In the genomic region with DNA sequence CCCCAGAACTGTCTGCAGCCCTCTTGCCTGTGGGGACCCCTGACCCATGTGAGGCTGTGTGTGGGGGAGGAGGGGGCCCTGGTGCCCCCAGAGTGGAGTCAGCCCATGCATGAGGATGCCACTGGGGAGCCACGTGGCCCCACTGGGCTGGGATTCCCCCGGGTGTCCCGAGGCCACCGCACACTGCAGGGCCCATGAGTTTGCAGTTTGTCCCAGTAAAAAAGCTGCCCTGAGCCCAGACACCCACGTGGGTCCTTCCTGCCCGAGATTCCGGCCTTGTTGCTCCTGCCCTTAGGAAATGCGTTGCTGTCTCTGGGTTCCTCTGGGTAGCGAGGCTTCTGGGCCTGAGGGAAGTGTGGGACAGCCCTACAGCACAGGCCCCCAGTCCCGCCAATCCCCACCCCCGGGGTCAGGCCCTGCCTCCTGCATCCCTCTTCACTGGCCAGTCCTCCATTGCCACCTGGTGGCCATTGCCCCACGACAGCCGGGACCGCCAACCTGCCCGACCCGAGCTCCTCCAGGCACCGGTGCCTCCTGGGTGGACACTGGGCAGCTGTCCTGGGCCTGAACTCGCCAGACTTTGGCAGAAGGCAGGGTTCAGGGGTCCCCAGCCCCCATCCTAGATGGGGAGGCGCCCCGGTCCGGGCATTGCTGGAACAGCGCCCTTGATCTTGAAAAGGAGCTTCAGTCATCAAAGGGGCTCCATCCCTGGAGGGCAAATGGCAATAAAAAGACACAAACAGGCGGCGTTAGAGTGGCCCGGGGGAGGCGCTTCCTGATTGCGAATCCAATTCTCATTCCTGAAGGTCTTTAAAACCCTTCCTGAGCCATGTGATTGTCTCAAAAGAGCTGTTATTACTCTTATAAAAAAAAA, we compare ENCODE assay signal across 8 cellular contexts. TPM values are rescaled to one million over a fixed set of nuclear protein-coding genes. Genes with fewer than 3 reads are reported as not detected.
DNase-seq lines count a peak whose midpoint lies in the region; ATAC-seq and TF ChIP-seq lines count a peak whose summit lies in the region.

No MANE protein-coding gene starts in this region.

- no peaks in the 10 kb centered on the region for H3K9me3 Mint-ChIP-seq in CD8-positive, alpha-beta T cell

- H3K36me3 ChIP-seq in CD8-positive, alpha-beta T cell (ENCODE audit: insufficient read depth, low read length): no peaks in the 10 kb centered on the region
- H3K36me3 ChIP-seq in upper lobe of right lung: no peaks in the 10 kb centered on the region

- no peak overlapping the region for H3K4me3 Mint-ChIP-seq in CD8-positive, alpha-beta T cell

- POLR2A ChIA-PET in CD8-positive, alpha-beta T cell (lab: Charles Lee): interaction anchor here (1.2 kb wide), 1 partner anchor 426 kb away, joined by 3 read pairs; no protein-coding TSS in a partner anchor

- peak; percentile 48 to 82 (median 68) for DNase-seq in CD8-positive, alpha-beta T cell
- DNase-seq in HuH-7 (ENCODE audit: low spot score): peak; percentile 95
- DNase-seq in SHP77 treated with DMSO at 0.1 percent for 48 hours (lab: John Stamatoyannopoulos, UW): peak; percentile 11
- peak; percentile 61 for DNase-seq in activated naive CD4-positive, alpha-beta T cell treated with Interleukin-2 at 50 U/mL for 16 hours
- DNase-seq in glomerular visceral epithelial cell (ENCODE audit: extremely low spot score): peak; percentile 57
- peak; percentile 56 for DNase-seq in pons (ENCODE audit: low spot score)
- peak; percentile 85 for DNase-seq in upper lobe of right lung

- H3K27ac Mint-ChIP-seq in CD8-positive, alpha-beta T cell: no peak overlapping the region

- intact Hi-C loops in CD8-positive, alpha-beta T cell (cut with DNase I, micrococcal nuclease): loop anchor here in 1 of 2 experiments (1.0 to 10.0 kb wide), 4 partner anchors 427 to 759 kb away; no protein-coding TSS in a partner anchor
- intact Hi-C loops in upper lobe of right lung (cut with DNase I): loop anchor here (10.0 kb wide), 1 partner anchor 429 kb away; a partner anchor contains a TSS

- CTCF ChIA-PET in CD8-positive, alpha-beta T cell (lab: Charles Lee): interaction anchor here (0.6 to 3.2 kb wide), 25 partner anchors 9 to 993 kb away, joined by 3 to 32 read pairs (median 4); no protein-coding TSS in a partner anchor

- no peaks in the 10 kb centered on the region for H3K27me3 ChIP-seq in CD8-positive, alpha-beta T cell (ENCODE audit: insufficient read depth, low read length)
- H3K27me3 ChIP-seq in upper lobe of right lung: peaks cover 40% of the 10 kb centered on the region

- no peaks in the 10 kb centered on the region for H3K36me3 Mint-ChIP-seq in CD8-positive, alpha-beta T cell

- peak; percentile 72 for TF ChIP-seq CTCF in CD8-positive, alpha-beta T cell (IDR thresholded peaks at IDR 0.05)
- peak; percentile 76 for TF ChIP-seq CTCF in upper lobe of right lung (IDR thresholded peaks at IDR 0.05)

- H3K4me3 ChIP-seq in CD8-positive, alpha-beta T cell (ENCODE audit: low read depth, low read length): no peak overlapping the region
- H3K4me3 ChIP-seq in upper lobe of right lung: no peak overlapping the region

- H3K4me1 Mint-ChIP-seq in CD8-positive, alpha-beta T cell (ENCODE audit: low read depth): no peaks in the 10 kb centered on the region

- no peaks in the 10 kb centered on the region for H3K4me1 ChIP-seq in CD8-positive, alpha-beta T cell (ENCODE audit: insufficient read depth, low read length)
- H3K4me1 ChIP-seq in upper lobe of right lung: no peaks in the 10 kb centered on the region

- no peaks in the 10 kb centered on the region for H3K9me3 ChIP-seq in CD8-positive, alpha-beta T cell (ENCODE audit: low read length)
- no peaks in the 10 kb centered on the region for H3K9me3 ChIP-seq in upper lobe of right lung

- peaks cover 15% of the 10 kb centered on the region for H3K27me3 Mint-ChIP-seq in CD8-positive, alpha-beta T cell (ENCODE audit: low read depth)

- no peak overlapping the region for H3K27ac ChIP-seq in CD8-positive, alpha-beta T cell (ENCODE audit: low read depth, low read length)
- H3K27ac ChIP-seq in upper lobe of right lung: no peak overlapping the region

- peak; percentile 71 for ATAC-seq in CD8-positive, alpha-beta T cell
- ATAC-seq in upper lobe of right lung: peak; percentile 72
- ATAC-seq in GM18907 (IDR thresholded peaks at IDR 0.05; ENCODE audit: unreplicated experiment): no peak

RNA-seq across cellular contexts. Expression of a gene that starts 15.6 kb away (rescaled TPM):
- not detected for total RNA-seq in CD8-positive, alpha-beta T cell
- 0.14 TPM for total RNA-seq in upper lobe of right lung

RNA-seq across cellular contexts. Expression of a gene that starts 40.6 kb away (rescaled TPM):
- not detected for total RNA-seq in CD8-positive, alpha-beta T cell
- total RNA-seq in upper lobe of right lung: not detected

Comparison
In these comparisons a context has a peak if more than half of its experiments do, and no peak if none do; other contexts are left out.
1. DNase-seq: peak in every context shown above with its lines; median percentile 95 in HuH-7; 85 in upper lobe of right lung; 68 in CD8-positive, alpha-beta T cell; 61 in activated naive CD4-positive, alpha-beta T cell treated with Interleukin-2 at 50 U/mL for 16 hours; 57 in glomerular visceral epithelial cell; 56 in pons; 11 in SHP77 treated with DMSO at 0.1 percent for 48 hours.